20 cellular contexts compared by ENCODE assay signal in genomic region chrX:69046996-69047490, GRCh38.
DNase-seq lines count a peak whose midpoint lies in the region; ATAC-seq and TF ChIP-seq lines count a peak whose summit lies in the region.
"Had no signal": no experiment of that assay in that cellular context is flagged by ENCODE, and none has a peak within 500 bp of the region (broad histone marks: within the 10 kb centered on the region; RNA-seq: fewer than 3 reads in every experiment).

No MANE protein-coding gene starts in this region.

- no peaks in the 10 kb centered on the region for H3K4me1 ChIP-seq in right atrium auricular region
- no peaks in the 10 kb centered on the region for H3K4me1 ChIP-seq in heart right ventricle
- no peaks in the 10 kb centered on the region for H3K4me1 ChIP-seq in endodermal cell (ENCODE audit: control insufficient read depth, insufficient read depth, low read length)

- DNase-seq in right atrium auricular region (ENCODE audit: low spot score) (peak; percentile 47), heart right ventricle (no peak), endodermal cell (peak; percentile 20), osteocyte (ENCODE audit: extremely low spot score, unreplicated experiment) (peak; percentile 74), NCI-H82 (lab: John Stamatoyannopoulos, UW) (no peak), AG08395 (ENCODE audit: low spot score) (no peak)
- DNase-seq: 8988T; ACHN; CD8-positive, alpha-beta T cell; COR-L47; DMS153; DMS79 treated with DMSO at 0.1 percent for 48 hours; EL; GDM1; H7; IMR-90 had no signal

- H3K27me3 ChIP-seq in right atrium auricular region (no peaks in the 10 kb centered on the region), heart right ventricle (peaks cover 0 to 45% (median 0%) of the 10 kb centered on the region in 7 donors), endodermal cell (ENCODE audit: control insufficient read depth, insufficient read depth, low read length, poor library complexity, severe bottlenecking) (no peaks in the 10 kb centered on the region)

- 94 to 100% methylated on average over 1 of the region's 1 CpG for WGBS in heart right ventricle, 2 donors
- WGBS in endodermal cell (ENCODE audit: insufficient coverage in 1 of 2, insufficient read length in 1 of 2), 2 experiments, result 100% methylated on average over 1 of the region's 1 CpG; no CpG with 5 or more reads in 1 of the 2 experiments

- H3K27ac Mint-ChIP-seq in endodermal cell (no peak overlapping the region), osteocyte (ENCODE audit: unreplicated experiment) (no peak overlapping the region)
- H3K27ac Mint-ChIP-seq: B cell; CD14-positive monocyte; CD8-positive, alpha-beta T cell; GM23338 had no signal

- H3K9ac ChIP-seq in endodermal cell (ENCODE audit: extremely low read depth, low read length, poor library complexity, severe bottlenecking), result no peak overlapping the region

- H3K27ac ChIP-seq in right atrium auricular region (no peak overlapping the region), heart right ventricle (no peak overlapping the region), endodermal cell (ENCODE audit: low read depth, low read length) (no peak overlapping the region)

- H3K36me3 ChIP-seq in right atrium auricular region (no peaks in the 10 kb centered on the region), heart right ventricle (no peaks in the 10 kb centered on the region), endodermal cell (ENCODE audit: control insufficient read depth, insufficient read depth, low read length) (no peaks in the 10 kb centered on the region)

- H3K4me3 Mint-ChIP-seq in endodermal cell, result no peak overlapping the region
- no peak overlapping the region for H3K4me3 Mint-ChIP-seq in osteocyte (ENCODE audit: unreplicated experiment)
- H3K4me3 Mint-ChIP-seq: B cell; CD14-positive monocyte; CD8-positive, alpha-beta T cell; GM23338 had no signal

- H3K4me1 Mint-ChIP-seq in endodermal cell (no peaks in the 10 kb centered on the region), osteocyte (ENCODE audit: unreplicated experiment) (no peaks in the 10 kb centered on the region)
- H3K4me1 Mint-ChIP-seq: B cell, CD14-positive monocyte, GM23338 had no signal

- ATAC-seq in heart right ventricle (no peak), GM19035 (IDR thresholded peaks at IDR 0.05; ENCODE audit: unreplicated experiment) (no peak)
- ATAC-seq: CD8-positive, alpha-beta T cell; GM23338 had no signal

- no peak overlapping the region for H3K4me3 ChIP-seq in right atrium auricular region
- H3K4me3 ChIP-seq in heart right ventricle, result no peak overlapping the region
- no peak overlapping the region for H3K4me3 ChIP-seq in endodermal cell (ENCODE audit: low read length)
- H3K4me3 ChIP-seq: GM23338 had no signal

- H3K9me3 ChIP-seq in right atrium auricular region (no peaks in the 10 kb centered on the region), heart right ventricle (peaks cover 0 to 7% (median 0%) of the 10 kb centered on the region in 11 donors), endodermal cell (ENCODE audit: control insufficient read depth, low read length) (no peaks in the 10 kb centered on the region)

- H3K9me3 Mint-ChIP-seq in endodermal cell (peaks cover 36% of the 10 kb centered on the region), osteocyte (ENCODE audit: unreplicated experiment) (peaks cover 21% of the 10 kb centered on the region)
- H3K9me3 Mint-ChIP-seq: GM23338 had no signal

- no peaks in the 10 kb centered on the region for H3K36me3 Mint-ChIP-seq in endodermal cell (ENCODE audit: low read depth)
- H3K36me3 Mint-ChIP-seq in osteocyte (ENCODE audit: unreplicated experiment), result no peaks in the 10 kb centered on the region
- H3K36me3 Mint-ChIP-seq: CD14-positive monocyte; CD8-positive, alpha-beta T cell had no signal

- intact Hi-C loops in heart right ventricle (cut with DNase I), result no loop called here

- peaks cover 2% of the 10 kb centered on the region for H3K27me3 Mint-ChIP-seq in endodermal cell (ENCODE audit: insufficient read depth)
- peaks cover 5% of the 10 kb centered on the region for H3K27me3 Mint-ChIP-seq in osteocyte (ENCODE audit: unreplicated experiment)
- H3K27me3 Mint-ChIP-seq: B cell had no signal

- no peak for TF ChIP-seq CTCF in right atrium auricular region (IDR thresholded peaks at IDR 0.05)
- TF ChIP-seq CTCF in heart right ventricle (IDR thresholded peaks at IDR 0.05), result no peak
- no peak for TF ChIP-seq CTCF in endodermal cell (conservative IDR thresholded peaks at IDR 0.05)
- TF ChIP-seq CTCF in osteocyte (IDR thresholded peaks at IDR 0.05), result no peak

Comparison
In these comparisons a context has a peak if more than half of its experiments do, and no peak if none do; other contexts are left out.
1. DNase-seq: peak in right atrium auricular region (single experiment), endodermal cell (single experiment) and osteocyte (single experiment); none in heart right ventricle (0 of 2), NCI-H82 (single experiment) and AG08395 (single experiment).